Comparison of ENCODE assay signal across 20 cellular contexts in genomic region chr10:58467931-58468635, GRCh38. TPM values are rescaled to one million over a fixed set of nuclear protein-coding genes. Genes with fewer than 3 reads are reported as not detected.
"Had no signal": no experiment of that assay in that cellular context is flagged by ENCODE, and none has a peak within 500 bp of the region (broad histone marks: within the 10 kb centered on the region; RNA-seq: fewer than 3 reads in every experiment).

No MANE protein-coding gene starts in this region.

- DNase-seq: activated CD4-positive, alpha-beta T cell treated with anti-CD3 and anti-CD28 coated beads, Interleukin-2, amount 10 ng/mL, durations not matched to agents 7 days and 5 days; activated CD8-positive, alpha-beta memory T cell treated with anti-CD3 and anti-CD28 coated beads, Interleukin-2, amount 50 U/mL, for 4 hours; activated effector memory CD4-positive, alpha-beta T cell treated with anti-CD3 and anti-CD28 coated beads, Interleukin-2, amount 50 U/mL, for 16 hours; activated naive CD4-positive, alpha-beta T cell treated with anti-CD3 and anti-CD28 coated beads, Interleukin-2, amount 50 U/mL, for 16 hours; activated T-cell treated with anti-CD3 and anti-CD28 coated beads, Interleukin-2, amount 50 U/mL, for 48 hours; dermis blood vessel endothelial cell; effector memory CD4-positive, alpha-beta T cell; esophagus squamous epithelium; midbrain; nephron progenitor cell; nucleus accumbens; right cardiac atrium; stimulated activated CD4-positive, alpha-beta T cell treated with anti-CD3 and anti-CD28 coated beads, Interleukin-2, amount 100 ng/mL, for 24 hours; stimulated activated naive CD8-positive, alpha-beta T cell treated with anti-CD3 and anti-CD28 coated beads, Interleukin-15, Interleukin-2, amounts not matched to agents 100 U/mL and 50 U/mL, for 24 hours; T1000; uterus had no signal

- H3K4me3 ChIP-seq: esophagus squamous epithelium, lung, prostate gland, tibial nerve, uterus had no signal

- H3K27me3 ChIP-seq: esophagus squamous epithelium, tibial nerve, uterus had no signal

- H3K4me1 ChIP-seq: esophagus squamous epithelium, prostate gland, tibial nerve, uterus had no signal

- ATAC-seq: right cardiac atrium; stimulated activated naive CD8-positive, alpha-beta T cell treated with anti-CD3 and anti-CD28 coated beads, Interleukin-15, Interleukin-2, amounts not matched to agents 100 U/mL and 50 U/mL, for 24 hours had no signal

- H3K9me3 ChIP-seq: esophagus squamous epithelium, prostate gland, tibial nerve, uterus had no signal

- H3K27ac ChIP-seq: esophagus squamous epithelium, uterus had no signal

- H3K27ac Mint-ChIP-seq: activated CD4-positive, alpha-beta T cell treated with anti-CD3 and anti-CD28 coated beads, Interleukin-2, amount 10 ng/mL, durations not matched to agents 7 days and 5 days; nephron progenitor cell had no signal

- H3K4me1 Mint-ChIP-seq: activated CD4-positive, alpha-beta T cell treated with anti-CD3 and anti-CD28 coated beads, Interleukin-2, amount 10 ng/mL, durations not matched to agents 7 days and 5 days had no signal

- H3K36me3 ChIP-seq: esophagus squamous epithelium, prostate gland, tibial nerve, uterus had no signal

- H3K4me3 Mint-ChIP-seq: activated CD4-positive, alpha-beta T cell treated with anti-CD3 and anti-CD28 coated beads, Interleukin-2, amount 10 ng/mL, durations not matched to agents 7 days and 5 days; nephron progenitor cell had no signal

RNA-seq across cellular contexts. Expression of gene BICC1, which starts 44.6 kb away (rescaled TPM):
- total RNA-seq: activated CD4-positive, alpha-beta T cell treated with anti-CD3 and anti-CD28 coated beads, Interleukin-2, amount 10 ng/mL, durations not matched to agents 7 days and 5 days; T-helper 1 cell treated with Interleukin-12 subunit alpha and Interleukin-12 subunit beta and Interleukin-4 antibody, amounts not matched to agents 30 ng/mL and 1 ng/mL, for 36 hours had no signal
